ENCODE assay signal across 1 cellular context in the genomic region with DNA sequence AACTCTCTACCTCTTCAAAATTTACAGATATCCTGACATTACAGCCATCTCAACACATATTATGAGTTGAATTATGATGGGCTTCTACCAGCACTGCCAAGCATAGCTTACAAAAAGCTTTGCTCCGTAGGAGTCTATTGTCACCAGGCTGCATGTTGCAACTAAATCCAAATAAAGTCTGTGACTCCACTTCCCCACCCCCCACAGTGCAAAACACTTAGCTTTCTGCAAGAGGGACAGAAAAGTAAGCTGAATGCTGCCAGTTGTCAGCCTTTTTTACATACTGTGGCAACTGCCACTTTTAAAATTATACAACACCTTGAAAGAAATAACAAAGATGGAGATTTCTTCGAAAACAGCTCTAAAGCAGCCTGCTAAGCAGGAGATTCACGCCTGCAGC.
TF ChIP-seq lines count a peak whose summit lies in the region.

No MANE protein-coding gene starts in this region.

TF ChIP-seq in GM23338, 12 proteins besides CTCF, POLR2A, EP300 and RAD21:
- TF ChIP-seq, protein P1, sequence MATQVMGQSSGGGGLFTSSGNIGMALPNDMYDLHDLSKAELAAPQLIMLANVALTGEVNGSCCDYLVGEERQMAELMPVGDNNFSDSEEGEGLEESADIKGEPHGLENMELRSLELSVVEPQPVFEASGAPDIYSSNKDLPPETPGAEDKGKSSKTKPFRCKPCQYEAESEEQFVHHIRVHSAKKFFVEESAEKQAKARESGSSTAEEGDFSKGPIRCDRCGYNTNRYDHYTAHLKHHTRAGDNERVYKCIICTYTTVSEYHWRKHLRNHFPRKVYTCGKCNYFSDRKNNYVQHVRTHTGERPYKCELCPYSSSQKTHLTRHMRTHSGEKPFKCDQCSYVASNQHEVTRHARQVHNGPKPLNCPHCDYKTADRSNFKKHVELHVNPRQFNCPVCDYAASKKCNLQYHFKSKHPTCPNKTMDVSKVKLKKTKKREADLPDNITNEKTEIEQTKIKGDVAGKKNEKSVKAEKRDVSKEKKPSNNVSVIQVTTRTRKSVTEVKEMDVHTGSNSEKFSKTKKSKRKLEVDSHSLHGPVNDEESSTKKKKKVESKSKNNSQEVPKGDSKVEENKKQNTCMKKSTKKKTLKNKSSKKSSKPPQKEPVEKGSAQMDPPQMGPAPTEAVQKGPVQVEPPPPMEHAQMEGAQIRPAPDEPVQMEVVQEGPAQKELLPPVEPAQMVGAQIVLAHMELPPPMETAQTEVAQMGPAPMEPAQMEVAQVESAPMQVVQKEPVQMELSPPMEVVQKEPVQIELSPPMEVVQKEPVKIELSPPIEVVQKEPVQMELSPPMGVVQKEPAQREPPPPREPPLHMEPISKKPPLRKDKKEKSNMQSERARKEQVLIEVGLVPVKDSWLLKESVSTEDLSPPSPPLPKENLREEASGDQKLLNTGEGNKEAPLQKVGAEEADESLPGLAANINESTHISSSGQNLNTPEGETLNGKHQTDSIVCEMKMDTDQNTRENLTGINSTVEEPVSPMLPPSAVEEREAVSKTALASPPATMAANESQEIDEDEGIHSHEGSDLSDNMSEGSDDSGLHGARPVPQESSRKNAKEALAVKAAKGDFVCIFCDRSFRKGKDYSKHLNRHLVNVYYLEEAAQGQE (IDR thresholded peaks at IDR 0.05; ENCODE audit: unreplicated experiment) = no peak
- TF ChIP-seq JUNB (IDR thresholded peaks at IDR 0.05; ENCODE audit: unreplicated experiment) (no peak), CREB1 (CRISPR knock-in tag; IDR thresholded peaks at IDR 0.05; ENCODE audit: low read depth) (no peak), EZH2 (IDR thresholded peaks at IDR 0.05; ENCODE audit: low read depth, unreplicated experiment) (no peak), NANOG (IDR thresholded peaks at IDR 0.05; ENCODE audit: borderline replicate concordance) (no peak), ZNF114 (CRISPR knock-in tag; IDR thresholded peaks at IDR 0.05) (no peak), STAT1 (IDR thresholded peaks at IDR 0.05; ENCODE audit: unreplicated experiment) (no peak), ZNF331 (CRISPR knock-in tag; IDR thresholded peaks at IDR 0.05; ENCODE audit: low read depth) (no peak), POLR2AphosphoS5 (IDR thresholded peaks at IDR 0.05; ENCODE audit: low read depth) (no peak), EZH2phosphoT487 (IDR thresholded peaks at IDR 0.05; ENCODE audit: unreplicated experiment) (no peak)
- TF ChIP-seq, protein P2, sequence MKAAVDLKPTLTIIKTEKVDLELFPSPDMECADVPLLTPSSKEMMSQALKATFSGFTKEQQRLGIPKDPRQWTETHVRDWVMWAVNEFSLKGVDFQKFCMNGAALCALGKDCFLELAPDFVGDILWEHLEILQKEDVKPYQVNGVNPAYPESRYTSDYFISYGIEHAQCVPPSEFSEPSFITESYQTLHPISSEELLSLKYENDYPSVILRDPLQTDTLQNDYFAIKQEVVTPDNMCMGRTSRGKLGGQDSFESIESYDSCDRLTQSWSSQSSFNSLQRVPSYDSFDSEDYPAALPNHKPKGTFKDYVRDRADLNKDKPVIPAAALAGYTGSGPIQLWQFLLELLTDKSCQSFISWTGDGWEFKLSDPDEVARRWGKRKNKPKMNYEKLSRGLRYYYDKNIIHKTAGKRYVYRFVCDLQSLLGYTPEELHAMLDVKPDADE (IDR thresholded peaks at IDR 0.05) = no peak
- TF ChIP-seq, protein P3, sequence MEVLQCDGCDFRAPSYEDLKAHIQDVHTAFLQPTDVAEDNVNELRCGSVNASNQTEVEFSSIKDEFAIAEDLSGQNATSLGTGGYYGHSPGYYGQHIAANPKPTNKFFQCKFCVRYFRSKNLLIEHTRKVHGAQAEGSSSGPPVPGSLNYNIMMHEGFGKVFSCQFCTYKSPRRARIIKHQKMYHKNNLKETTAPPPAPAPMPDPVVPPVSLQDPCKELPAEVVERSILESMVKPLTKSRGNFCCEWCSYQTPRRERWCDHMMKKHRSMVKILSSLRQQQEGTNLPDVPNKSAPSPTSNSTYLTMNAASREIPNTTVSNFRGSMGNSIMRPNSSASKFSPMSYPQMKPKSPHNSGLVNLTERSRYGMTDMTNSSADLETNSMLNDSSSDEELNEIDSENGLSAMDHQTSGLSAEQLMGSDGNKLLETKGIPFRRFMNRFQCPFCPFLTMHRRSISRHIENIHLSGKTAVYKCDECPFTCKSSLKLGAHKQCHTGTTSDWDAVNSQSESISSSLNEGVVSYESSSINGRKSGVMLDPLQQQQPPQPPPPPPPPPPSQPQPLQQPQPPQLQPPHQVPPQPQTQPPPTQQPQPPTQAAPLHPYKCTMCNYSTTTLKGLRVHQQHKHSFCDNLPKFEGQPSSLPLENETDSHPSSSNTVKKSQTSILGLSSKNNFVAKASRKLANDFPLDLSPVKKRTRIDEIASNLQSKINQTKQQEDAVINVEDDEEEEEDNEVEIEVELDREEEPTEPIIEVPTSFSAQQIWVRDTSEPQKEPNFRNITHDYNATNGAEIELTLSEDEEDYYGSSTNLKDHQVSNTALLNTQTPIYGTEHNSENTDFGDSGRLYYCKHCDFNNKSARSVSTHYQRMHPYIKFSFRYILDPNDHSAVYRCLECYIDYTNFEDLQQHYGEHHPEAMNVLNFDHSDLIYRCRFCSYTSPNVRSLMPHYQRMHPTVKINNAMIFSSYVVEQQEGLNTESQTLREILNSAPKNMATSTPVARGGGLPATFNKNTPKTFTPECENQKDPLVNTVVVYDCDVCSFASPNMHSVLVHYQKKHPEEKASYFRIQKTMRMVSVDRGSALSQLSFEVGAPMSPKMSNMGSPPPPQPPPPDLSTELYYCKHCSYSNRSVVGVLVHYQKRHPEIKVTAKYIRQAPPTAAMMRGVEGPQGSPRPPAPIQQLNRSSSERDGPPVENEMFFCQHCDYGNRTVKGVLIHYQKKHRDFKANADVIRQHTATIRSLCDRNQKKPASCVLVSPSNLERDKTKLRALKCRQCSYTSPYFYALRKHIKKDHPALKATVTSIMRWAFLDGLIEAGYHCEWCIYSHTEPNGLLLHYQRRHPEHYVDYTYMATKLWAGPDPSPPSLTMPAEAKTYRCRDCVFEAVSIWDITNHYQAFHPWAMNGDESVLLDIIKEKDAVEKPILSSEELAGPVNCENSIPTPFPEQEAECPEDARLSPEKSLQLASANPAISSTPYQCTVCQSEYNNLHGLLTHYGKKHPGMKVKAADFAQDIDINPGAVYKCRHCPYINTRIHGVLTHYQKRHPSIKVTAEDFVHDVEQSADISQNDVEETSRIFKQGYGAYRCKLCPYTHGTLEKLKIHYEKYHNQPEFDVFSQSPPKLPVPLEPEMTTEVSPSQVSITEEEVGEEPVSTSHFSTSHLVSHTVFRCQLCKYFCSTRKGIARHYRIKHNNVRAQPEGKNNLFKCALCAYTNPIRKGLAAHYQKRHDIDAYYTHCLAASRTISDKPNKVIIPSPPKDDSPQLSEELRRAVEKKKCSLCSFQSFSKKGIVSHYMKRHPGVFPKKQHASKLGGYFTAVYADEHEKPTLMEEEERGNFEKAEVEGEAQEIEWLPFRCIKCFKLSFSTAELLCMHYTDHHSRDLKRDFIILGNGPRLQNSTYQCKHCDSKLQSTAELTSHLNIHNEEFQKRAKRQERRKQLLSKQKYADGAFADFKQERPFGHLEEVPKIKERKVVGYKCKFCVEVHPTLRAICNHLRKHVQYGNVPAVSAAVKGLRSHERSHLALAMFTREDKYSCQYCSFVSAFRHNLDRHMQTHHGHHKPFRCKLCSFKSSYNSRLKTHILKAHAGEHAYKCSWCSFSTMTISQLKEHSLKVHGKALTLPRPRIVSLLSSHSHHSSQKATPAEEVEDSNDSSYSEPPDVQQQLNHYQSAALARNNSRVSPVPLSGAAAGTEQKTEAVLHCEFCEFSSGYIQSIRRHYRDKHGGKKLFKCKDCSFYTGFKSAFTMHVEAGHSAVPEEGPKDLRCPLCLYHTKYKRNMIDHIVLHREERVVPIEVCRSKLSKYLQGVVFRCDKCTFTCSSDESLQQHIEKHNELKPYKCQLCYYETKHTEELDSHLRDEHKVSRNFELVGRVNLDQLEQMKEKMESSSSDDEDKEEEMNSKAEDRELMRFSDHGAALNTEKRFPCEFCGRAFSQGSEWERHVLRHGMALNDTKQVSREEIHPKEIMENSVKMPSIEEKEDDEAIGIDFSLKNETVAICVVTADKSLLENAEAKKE (CRISPR knock-in tag; IDR thresholded peaks at IDR 0.05) = no peak
